Comparison of ENCODE assay signal across 26 cellular contexts in genomic region chr15:80247320-80247719, GRCh38. TPM values are rescaled to one million over a fixed set of nuclear protein-coding genes. Genes with fewer than 3 reads are reported as not detected.
"Had no signal": no experiment of that assay in that cellular context is flagged by ENCODE, and none has a peak within 500 bp of the region (broad histone marks: within the 10 kb centered on the region; RNA-seq: fewer than 3 reads in every experiment).

No MANE protein-coding gene starts in this region.

- H3K4me1 ChIP-seq: parathyroid adenoma, testis had no signal

- H3K36me3 ChIP-seq: cardiac muscle cell, esophagus squamous epithelium, gastroesophageal sphincter, left lung, prostate gland, spleen, transverse colon, uterus had no signal

- ATAC-seq: effector memory CD8-positive, alpha-beta T cell; gastroesophageal sphincter; stimulated activated memory B cell treated with anti-CD40 and anti-IgM and Interleukin-4, amounts not matched to agents 10 μg/mL and 1 μg/mL and 100 μg/mL, for 72 hours had no signal

- H3K79me2 ChIP-seq: parathyroid adenoma had no signal

- H3K4me3 Mint-ChIP-seq: dendritic cell treated with granulocyte-macrophage colony-stimulating factor and Interleukin-4, amounts not matched to agents 40 ng/mL and 50 ng/mL, for 4 days; effector memory CD8-positive, alpha-beta T cell; nephron; stimulated activated memory B cell treated with anti-CD40 and anti-IgM and Interleukin-4, amounts not matched to agents 10 μg/mL and 1 μg/mL and 100 μg/mL, for 72 hours; stimulated activated naive CD8-positive, alpha-beta T cell treated with anti-CD3 and anti-CD28 coated beads, Interleukin-15, Interleukin-2, amounts not matched to agents 100 ng/mL and 50 ng/mL, for 24 hours had no signal

- H3K9me3 Mint-ChIP-seq: dendritic cell treated with granulocyte-macrophage colony-stimulating factor and Interleukin-4, amounts not matched to agents 40 ng/mL and 50 ng/mL, for 4 days; effector memory CD8-positive, alpha-beta T cell; nephron; stimulated activated memory B cell treated with anti-CD40 and anti-IgM and Interleukin-4, amounts not matched to agents 10 μg/mL and 1 μg/mL and 100 μg/mL, for 72 hours; stimulated activated naive CD8-positive, alpha-beta T cell treated with anti-CD3 and anti-CD28 coated beads, Interleukin-15, Interleukin-2, amounts not matched to agents 100 ng/mL and 50 ng/mL, for 24 hours had no signal

- DNase-seq: effector memory CD8-positive, alpha-beta T cell; esophagus squamous epithelium; foreskin fibroblast; hypothalamus; islet precursor cell; left lung; mesenchymal stem cell; midbrain; spleen; stimulated activated CD4-positive, alpha-beta T cell treated with anti-CD3 and anti-CD28 coated beads, Interleukin-15, amount 100 ng/mL, for 24 hours; stimulated activated CD4-positive, alpha-beta T cell treated with anti-CD3 and anti-CD28 coated beads, Interleukin-1b, Interleukin-23, amount 100 ng/mL, for 48 hours; stimulated activated CD4-positive, alpha-beta T cell treated with anti-CD3 and anti-CD28 coated beads, Interleukin-4, amount 100 ng/mL, for 24 hours; testis; transverse colon; uterus had no signal

- H3K36me3 Mint-ChIP-seq: stimulated activated memory B cell treated with anti-CD40 and anti-IgM and Interleukin-4, amounts not matched to agents 10 μg/mL and 1 μg/mL and 100 μg/mL, for 72 hours had no signal

- H3K27ac Mint-ChIP-seq: dendritic cell treated with granulocyte-macrophage colony-stimulating factor and Interleukin-4, amounts not matched to agents 40 ng/mL and 50 ng/mL, for 4 days; effector memory CD8-positive, alpha-beta T cell; stimulated activated memory B cell treated with anti-CD40 and anti-IgM and Interleukin-4, amounts not matched to agents 10 μg/mL and 1 μg/mL and 100 μg/mL, for 72 hours; stimulated activated naive CD8-positive, alpha-beta T cell treated with anti-CD3 and anti-CD28 coated beads, Interleukin-15, Interleukin-2, amounts not matched to agents 100 ng/mL and 50 ng/mL, for 24 hours had no signal

- H2AFZ ChIP-seq: parathyroid adenoma had no signal

- H3K27me3 ChIP-seq: testis had no signal

- H3K9me3 ChIP-seq: esophagus squamous epithelium, gastroesophageal sphincter, left lung, prostate gland, spleen, testis, transverse colon, uterus had no signal

- H3K4me3 ChIP-seq: cardiac muscle cell, esophagus squamous epithelium, gastroesophageal sphincter, left lung, lung, prostate gland, spleen, testis, transverse colon, uterus had no signal

- H3K27ac ChIP-seq: cardiac muscle cell, epithelial cell of prostate, esophagus squamous epithelium, left lung, parathyroid adenoma, prostate gland, testis, uterus had no signal

RNA-seq across cellular contexts. Expression of gene CTXND1, which starts 4.7 kb away (rescaled TPM):
- total RNA-seq: esophagus squamous epithelium, subcutaneous adipose tissue had no signal
